ENCODE assay signal across 14 cellular contexts in the genomic region with DNA sequence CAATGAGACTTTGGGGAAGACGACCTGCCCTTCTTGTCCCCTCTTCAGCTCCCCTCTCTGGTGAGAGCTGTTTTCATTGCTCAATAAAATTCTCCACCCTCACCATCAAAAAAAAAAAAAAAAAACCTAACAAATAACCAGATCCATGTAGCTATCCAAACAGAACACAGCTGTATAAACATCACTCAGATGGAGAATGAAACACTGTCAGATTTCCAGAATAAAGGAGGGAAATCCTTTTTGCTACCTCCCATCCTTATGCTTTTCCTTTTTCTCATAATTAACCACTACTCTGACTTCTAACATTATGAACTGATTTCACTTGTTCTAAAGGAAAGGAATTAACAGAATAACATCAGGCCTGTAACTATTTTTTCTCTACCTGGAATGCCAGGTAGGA.
A peak's percentile ranks its signal among the peaks of the same experiment; 100 is the strongest.
DNase-seq lines count a peak whose midpoint lies in the region; TF ChIP-seq lines count a peak whose summit lies in the region.
"Had no signal": no experiment of that assay in that cellular context is flagged by ENCODE, and none has a peak within 500 bp of the region (broad histone marks: within the 10 kb centered on the region; RNA-seq: fewer than 3 reads in every experiment).

No MANE protein-coding gene starts in this region.

- intact Hi-C loops in ovary (cut with DNase I) = no loop called here

- whole genome bisulfite sequencing in ovary, 3 donors = 44 to 63% (median 57%) methylated on average over 1 of the region's 1 CpG

- H3K27me3 ChIP-seq in ovary = no peaks in the 10 kb centered on the region

- no peaks in the 10 kb centered on the region for H3K9me3 ChIP-seq in ovary

- no peaks in the 10 kb centered on the region for H3K4me1 ChIP-seq in ovary (ENCODE audit: insufficient read depth)

- no peak overlapping the region for H3K27ac ChIP-seq in ovary
- H3K27ac ChIP-seq: C4-2B, GM23248, HL-60 had no signal

- no peak for TF ChIP-seq POLR2A in ovary (IDR thresholded peaks at IDR 0.05)

- TF ChIP-seq EP300 in ovary (IDR thresholded peaks at IDR 0.05) = no peak

- H3K4me3 ChIP-seq in ovary = no peak overlapping the region
- H3K4me3 ChIP-seq: GM12878, GM23248 had no signal

- peak; percentile 57 for DNase-seq in NCI-H510A treated with DMSO at 0.1 percent for 48 hours (lab: John Stamatoyannopoulos, UW)
- DNase-seq in NCI-H510A (lab: John Stamatoyannopoulos, UW) = no peak
- DNase-seq in NCI-H748 treated with DMSO at 0.1 percent for 48 hours (lab: John Stamatoyannopoulos, UW) = peak; percentile 15
- peak; percentile 81 to 87 for DNase-seq in dermis microvascular lymphatic vessel endothelial cell (ENCODE audit: low read depth in 2 of 2)
- DNase-seq in NCI-H774 (lab: John Stamatoyannopoulos, UW) = no peak
- DNase-seq in ovary = no peak
- DNase-seq in germinal center (ENCODE audit: low spot score) = no peak
- DNase-seq: CD8-positive, alpha-beta T cell; COR-L47; DMS79; GM23248 had no signal

- no peak for TF ChIP-seq CTCF in ovary (IDR thresholded peaks at IDR 0.05)

- H3K36me3 ChIP-seq in ovary = no peaks in the 10 kb centered on the region

Comparison
In these comparisons a context has a peak if more than half of its experiments do, and no peak if none do; other contexts are left out.
1. DNase-seq: peak in NCI-H510A treated with DMSO at 0.1 percent for 48 hours (single experiment), NCI-H748 treated with DMSO at 0.1 percent for 48 hours (single experiment) and dermis microvascular lymphatic vessel endothelial cell (2 of 2); none in NCI-H510A (single experiment), NCI-H774 (single experiment), ovary (0 of 5) and germinal center (single experiment).